ENCODE assay signal across 7 cellular contexts in the genomic region with DNA sequence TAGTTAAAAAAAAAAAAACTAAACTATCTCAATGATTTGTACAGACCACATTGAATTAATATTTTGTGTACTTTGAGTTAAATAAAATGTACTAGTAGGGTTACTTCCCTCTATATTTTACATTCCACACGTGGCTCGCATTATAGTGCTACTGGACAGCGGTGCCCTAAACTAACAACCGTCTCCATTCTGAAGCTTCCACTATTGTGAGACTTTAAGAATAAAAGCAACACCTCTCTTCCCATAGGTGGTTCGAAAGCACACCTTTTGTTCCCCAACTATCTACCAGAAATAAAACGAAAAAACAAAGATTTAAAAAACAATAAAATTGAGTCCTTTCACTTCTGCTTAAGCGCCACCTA. TPM values are rescaled to one million over a fixed set of nuclear protein-coding genes. Genes with fewer than 3 reads are reported as not detected.
DNase-seq lines count a peak whose midpoint lies in the region; ATAC-seq, FAIRE-seq and TF ChIP-seq lines count a peak whose summit lies in the region.

No MANE protein-coding gene starts in this region.

- H3K27me3 ChIP-seq in gastrocnemius medialis: no peaks in the 10 kb centered on the region

- no peaks in the 10 kb centered on the region for H3K36me3 ChIP-seq in HEK293 (ENCODE audit: control insufficient read depth in 2 of 2, insufficient read depth in 1 of 2, low read length in 2 of 2)
- no peaks in the 10 kb centered on the region for H3K36me3 ChIP-seq in gastrocnemius medialis

- H3K27ac ChIP-seq in HEK293 (ENCODE audit: extremely low read depth, low read depth, low read length): no peak overlapping the region; the same call in 1 of the 2 replicates
- H3K27ac ChIP-seq in gastrocnemius medialis: peak overlapping the region; percentile 82 to 91 (median 89)

- no peak for TF ChIP-seq CTCF in HEK293 (tag by site-specific recombination; IDR thresholded peaks at IDR 0.05)
- TF ChIP-seq CTCF in fibroblast of villous mesenchyme (IDR thresholded peaks at IDR 0.05; ENCODE audit: insufficient read depth, low read depth, low read length): no peak
- TF ChIP-seq CTCF in gastrocnemius medialis (IDR thresholded peaks at IDR 0.05 in 4 of 5, conservative IDR thresholded peaks at IDR 0.05 in 1 of 5): no peak

- H3K9me3 ChIP-seq in HEK293 (ENCODE audit: control insufficient read depth, insufficient read depth, low read depth, low read length) (no peaks in the 10 kb centered on the region), gastrocnemius medialis (no peaks in the 10 kb centered on the region)

- H3K4me3 ChIP-seq in HEK293 (ENCODE audit: low read depth, low read length) (peak overlapping the region; percentile 100), fibroblast of villous mesenchyme (ENCODE audit: low read depth, low read length) (peak overlapping the region; percentile 98), gastrocnemius medialis (peak overlapping the region; percentile 71 to 98 (median 92))

- POLR2A ChIA-PET in HEK293 (lab: Yijun Ruan, JAX): interaction anchor here (0.6 to 3.9 kb wide), 10 partner anchors 9 to 914 kb away, joined by 3 to 49 read pairs (median 5); a partner anchor contains a TSS

- CTCF ChIA-PET in HEK293 (lab: Yijun Ruan, JAX): interaction anchor here (1.8 to 2.1 kb wide), 2 partner anchors 46 to 61 kb away, joined by 5 to 12 read pairs; a partner anchor contains a TSS

- FAIRE-seq in urothelium cell line (lab: Jason Lieb, UNC): no peak

- no peak for TF ChIP-seq POLR2A in gastrocnemius medialis (IDR thresholded peaks at IDR 0.05)

- intact Hi-C loops in gastrocnemius medialis (cut with DNase I; ENCODE audit: low total_unique reads): loop anchor here (2.0 kb wide), 1 partner anchor 47 kb away; a partner anchor contains a TSS

- ATAC-seq in SK-N-SH treated with all-trans-retinoic acid at 6 μM for 48 hours (peak; percentile 38), gastrocnemius medialis (peak in 1 of 2 donors; percentile 41), HG02642 (IDR thresholded peaks at IDR 0.05; ENCODE audit: poor library complexity, unreplicated experiment) (no peak)

- in situ Hi-C loops in gastrocnemius medialis (cut with MboI; ENCODE audit: low sequenced_read_pairs in 4 of 4): no loop called here

- H3K4me1 ChIP-seq in HEK293 (ENCODE audit: control insufficient read depth, insufficient read depth, low read length) (peaks cover 3% of the 10 kb centered on the region), gastrocnemius medialis (peaks cover 19 to 25% of the 10 kb centered on the region in 2 donors)

- DNase-seq in fibroblast of villous mesenchyme (ENCODE audit: low read depth) (peak; percentile 8), gastrocnemius medialis (no peak), urothelium cell line (ENCODE audit: low spot score) (no peak), cerebellar nuclear complex (lab: John Stamatoyannopoulos, UW) (no peak)

TF ChIP-seq in HEK293, 187 proteins besides CTCF, POLR2A, EP300 and RAD21:
- TF ChIP-seq SCRT2 (tag by site-specific recombination; IDR thresholded peaks at IDR 0.05) (no peak), SCRT1 (tag by site-specific recombination; IDR thresholded peaks at IDR 0.05; ENCODE audit: borderline replicate concordance) (no peak), SALL2 (tag by site-specific recombination; IDR thresholded peaks at IDR 0.05; ENCODE audit: borderline replicate concordance) (no peak)
- TF ChIP-seq, protein P1, sequence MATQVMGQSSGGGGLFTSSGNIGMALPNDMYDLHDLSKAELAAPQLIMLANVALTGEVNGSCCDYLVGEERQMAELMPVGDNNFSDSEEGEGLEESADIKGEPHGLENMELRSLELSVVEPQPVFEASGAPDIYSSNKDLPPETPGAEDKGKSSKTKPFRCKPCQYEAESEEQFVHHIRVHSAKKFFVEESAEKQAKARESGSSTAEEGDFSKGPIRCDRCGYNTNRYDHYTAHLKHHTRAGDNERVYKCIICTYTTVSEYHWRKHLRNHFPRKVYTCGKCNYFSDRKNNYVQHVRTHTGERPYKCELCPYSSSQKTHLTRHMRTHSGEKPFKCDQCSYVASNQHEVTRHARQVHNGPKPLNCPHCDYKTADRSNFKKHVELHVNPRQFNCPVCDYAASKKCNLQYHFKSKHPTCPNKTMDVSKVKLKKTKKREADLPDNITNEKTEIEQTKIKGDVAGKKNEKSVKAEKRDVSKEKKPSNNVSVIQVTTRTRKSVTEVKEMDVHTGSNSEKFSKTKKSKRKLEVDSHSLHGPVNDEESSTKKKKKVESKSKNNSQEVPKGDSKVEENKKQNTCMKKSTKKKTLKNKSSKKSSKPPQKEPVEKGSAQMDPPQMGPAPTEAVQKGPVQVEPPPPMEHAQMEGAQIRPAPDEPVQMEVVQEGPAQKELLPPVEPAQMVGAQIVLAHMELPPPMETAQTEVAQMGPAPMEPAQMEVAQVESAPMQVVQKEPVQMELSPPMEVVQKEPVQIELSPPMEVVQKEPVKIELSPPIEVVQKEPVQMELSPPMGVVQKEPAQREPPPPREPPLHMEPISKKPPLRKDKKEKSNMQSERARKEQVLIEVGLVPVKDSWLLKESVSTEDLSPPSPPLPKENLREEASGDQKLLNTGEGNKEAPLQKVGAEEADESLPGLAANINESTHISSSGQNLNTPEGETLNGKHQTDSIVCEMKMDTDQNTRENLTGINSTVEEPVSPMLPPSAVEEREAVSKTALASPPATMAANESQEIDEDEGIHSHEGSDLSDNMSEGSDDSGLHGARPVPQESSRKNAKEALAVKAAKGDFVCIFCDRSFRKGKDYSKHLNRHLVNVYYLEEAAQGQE (tag by site-specific recombination; IDR thresholded peaks at IDR 0.05): peak; percentile 69
- TF ChIP-seq, protein P2, sequence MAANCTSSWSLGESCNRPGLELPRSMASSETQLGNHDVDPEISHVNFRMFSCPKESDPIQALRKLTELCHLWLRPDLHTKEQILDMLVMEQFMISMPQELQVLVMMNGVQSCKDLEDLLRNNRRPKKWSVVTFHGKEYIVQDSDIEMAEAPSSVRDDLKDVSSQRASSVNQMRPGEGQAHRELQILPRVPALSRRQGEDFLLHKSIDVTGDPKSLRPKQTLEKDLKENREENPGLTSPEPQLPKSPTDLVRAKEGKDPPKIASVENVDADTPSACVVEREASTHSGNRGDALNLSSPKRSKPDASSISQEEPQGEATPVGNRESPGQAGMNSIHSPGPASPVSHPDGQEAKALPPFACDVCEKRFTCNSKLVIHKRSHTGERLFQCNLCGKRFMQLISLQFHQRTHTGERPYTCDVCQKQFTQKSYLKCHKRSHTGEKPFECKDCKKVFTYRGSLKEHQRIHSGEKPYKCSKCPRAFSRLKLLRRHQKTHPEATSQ (tag by site-specific recombination; IDR thresholded peaks at IDR 0.05): no peak

TF ChIP-seq in SK-N-SH treated with all-trans-retinoic acid at 6 μM for 48 hours, 23 proteins besides CTCF, POLR2A, EP300 and RAD21 (continues in another document):
- TF ChIP-seq CSDC2 (CRISPR knock-in tag; IDR thresholded peaks at IDR 0.05) (no peak), GLIS3 (CRISPR knock-in tag; IDR thresholded peaks at IDR 0.05) (no peak), ZC3H10 (CRISPR knock-in tag; IDR thresholded peaks at IDR 0.05) (no peak), PPARA (CRISPR knock-in tag; IDR thresholded peaks at IDR 0.05; ENCODE audit: borderline replicate concordance) (no peak), BACH2 (CRISPR knock-in tag; IDR thresholded peaks at IDR 0.05; ENCODE audit: borderline replicate concordance) (no peak), RARB (CRISPR knock-in tag; IDR thresholded peaks at IDR 0.05) (no peak), ARNTL (CRISPR knock-in tag; IDR thresholded peaks at IDR 0.05; ENCODE audit: borderline replicate concordance, low read depth) (no peak), ISL1 (CRISPR knock-in tag; IDR thresholded peaks at IDR 0.05) (no peak), ESRRG (CRISPR knock-in tag; IDR thresholded peaks at IDR 0.05) (no peak), TCF4 (CRISPR knock-in tag; IDR thresholded peaks at IDR 0.05; ENCODE audit: borderline replicate concordance) (no peak), ZFP30 (CRISPR knock-in tag; IDR thresholded peaks at IDR 0.05) (no peak), ZNF565 (CRISPR knock-in tag; conservative IDR thresholded peaks at IDR 0.05; ENCODE audit: low read depth) (no peak), ZNF8 (CRISPR knock-in tag; IDR thresholded peaks at IDR 0.05) (no peak), TOX (CRISPR knock-in tag; IDR thresholded peaks at IDR 0.05; ENCODE audit: borderline replicate concordance) (no peak), OSR1 (CRISPR knock-in tag; IDR thresholded peaks at IDR 0.05) (no peak), SNAI2 (CRISPR knock-in tag; IDR thresholded peaks at IDR 0.05) (no peak)
- TF ChIP-seq, protein P3, sequence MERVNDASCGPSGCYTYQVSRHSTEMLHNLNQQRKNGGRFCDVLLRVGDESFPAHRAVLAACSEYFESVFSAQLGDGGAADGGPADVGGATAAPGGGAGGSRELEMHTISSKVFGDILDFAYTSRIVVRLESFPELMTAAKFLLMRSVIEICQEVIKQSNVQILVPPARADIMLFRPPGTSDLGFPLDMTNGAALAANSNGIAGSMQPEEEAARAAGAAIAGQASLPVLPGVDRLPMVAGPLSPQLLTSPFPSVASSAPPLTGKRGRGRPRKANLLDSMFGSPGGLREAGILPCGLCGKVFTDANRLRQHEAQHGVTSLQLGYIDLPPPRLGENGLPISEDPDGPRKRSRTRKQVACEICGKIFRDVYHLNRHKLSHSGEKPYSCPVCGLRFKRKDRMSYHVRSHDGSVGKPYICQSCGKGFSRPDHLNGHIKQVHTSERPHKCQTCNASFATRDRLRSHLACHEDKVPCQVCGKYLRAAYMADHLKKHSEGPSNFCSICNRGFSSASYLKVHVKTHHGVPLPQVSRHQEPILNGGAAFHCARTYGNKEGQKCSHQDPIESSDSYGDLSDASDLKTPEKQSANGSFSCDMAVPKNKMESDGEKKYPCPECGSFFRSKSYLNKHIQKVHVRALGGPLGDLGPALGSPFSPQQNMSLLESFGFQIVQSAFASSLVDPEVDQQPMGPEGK (CRISPR knock-in tag; IDR thresholded peaks at IDR 0.05; ENCODE audit: borderline replicate concordance): no peak
- TF ChIP-seq, protein P4, sequence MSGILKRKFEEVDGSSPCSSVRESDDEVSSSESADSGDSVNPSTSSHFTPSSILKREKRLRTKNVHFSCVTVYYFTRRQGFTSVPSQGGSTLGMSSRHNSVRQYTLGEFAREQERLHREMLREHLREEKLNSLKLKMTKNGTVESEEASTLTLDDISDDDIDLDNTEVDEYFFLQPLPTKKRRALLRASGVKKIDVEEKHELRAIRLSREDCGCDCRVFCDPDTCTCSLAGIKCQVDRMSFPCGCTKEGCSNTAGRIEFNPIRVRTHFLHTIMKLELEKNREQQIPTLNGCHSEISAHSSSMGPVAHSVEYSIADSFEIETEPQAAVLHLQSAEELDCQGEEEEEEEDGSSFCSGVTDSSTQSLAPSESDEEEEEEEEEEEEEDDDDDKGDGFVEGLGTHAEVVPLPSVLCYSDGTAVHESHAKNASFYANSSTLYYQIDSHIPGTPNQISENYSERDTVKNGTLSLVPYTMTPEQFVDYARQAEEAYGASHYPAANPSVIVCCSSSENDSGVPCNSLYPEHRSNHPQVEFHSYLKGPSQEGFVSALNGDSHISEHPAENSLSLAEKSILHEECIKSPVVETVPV (CRISPR knock-in tag; IDR thresholded peaks at IDR 0.05): no peak

RNA-seq across cellular contexts. Expression of a gene that starts 0.4 kb away (rescaled TPM):
- total RNA-seq in fibroblast of villous mesenchyme (69.3 and 107 TPM in 2 replicates), gastrocnemius medialis (10 to 100 TPM; 31.6 to 69.0 (median 37.5) TPM)

RNA-seq across cellular contexts. Expression of a gene that starts 46.5 kb away (rescaled TPM):
- 85.0 and 110 TPM in 2 replicates for total RNA-seq in fibroblast of villous mesenchyme
- 10 to 100 TPM; 54.0 to 68.5 (median 57.3) TPM for total RNA-seq in gastrocnemius medialis
